27 cellular contexts compared by ENCODE assay signal in genomic region chr3:141058996-141059395, GRCh38. TPM values are rescaled to one million over a fixed set of nuclear protein-coding genes. Genes with fewer than 3 reads are reported as not detected.
"Had no signal": no experiment of that assay in that cellular context is flagged by ENCODE, and none has a peak within 500 bp of the region (broad histone marks: within the 10 kb centered on the region; RNA-seq: fewer than 3 reads in every experiment).

No MANE protein-coding gene starts in this region.

- H3K9me3 Mint-ChIP-seq: immature natural killer cell had no signal

- H3K36me3 Mint-ChIP-seq: naive thymus-derived CD8-positive, alpha-beta T cell; stimulated activated naive B cell treated with anti-CD40 and anti-IgM and Interleukin-4, amounts not matched to agents 10 μg/mL and 1 μg/mL and 100 μg/mL, for 72 hours had no signal

- H3K9me3 ChIP-seq: esophagus squamous epithelium, right lobe of liver, suprapubic skin, transverse colon had no signal

- H3K27ac ChIP-seq: dorsolateral prefrontal cortex, esophagus squamous epithelium, parathyroid adenoma, right lobe of liver, suprapubic skin, transverse colon had no signal

- H3K27ac Mint-ChIP-seq: endodermal cell; naive thymus-derived CD8-positive, alpha-beta T cell; nephron progenitor cell; progenitor cell of endocrine pancreas; stimulated activated naive B cell treated with anti-CD40 and anti-IgM and Interleukin-4, amounts not matched to agents 10 μg/mL and 1 μg/mL and 100 μg/mL, for 72 hours; stimulated activated naive CD8-positive, alpha-beta T cell treated with anti-CD3 and anti-CD28 coated beads, Interleukin-15, amount 100 ng/mL, for 72 hours had no signal

- H3K4me3 ChIP-seq: dorsolateral prefrontal cortex, esophagus squamous epithelium, right lobe of liver, suprapubic skin, transverse colon had no signal

- H3K4me1 ChIP-seq: esophagus squamous epithelium, right lobe of liver, suprapubic skin, transverse colon had no signal

- H3K4me1 Mint-ChIP-seq: endodermal cell; stimulated activated naive B cell treated with anti-CD40 and anti-IgM and Interleukin-4, amounts not matched to agents 10 μg/mL and 1 μg/mL and 100 μg/mL, for 72 hours had no signal

- H3K27me3 ChIP-seq: right lobe of liver had no signal

- H3K36me3 ChIP-seq: esophagus squamous epithelium, right lobe of liver, suprapubic skin, transverse colon had no signal

- DNase-seq: caudate nucleus; cerebellar nuclear complex; dorsolateral prefrontal cortex; effector CD4-positive, alpha-beta T cell; endodermal cell; erythroblast; esophagus squamous epithelium; foreskin melanocyte; hypothalamus; immature natural killer cell; islet precursor cell; kidney glomerular epithelial cell; left colon; mesendoderm; naive thymus-derived CD8-positive, alpha-beta T cell; nephron progenitor cell; occipital lobe; right lobe of liver; small intestine; stimulated activated CD4-positive, alpha-beta T cell treated with anti-CD3 and anti-CD28 coated beads, Interleukin-15, amount 100 ng/mL, for 24 hours; stimulated activated CD4-positive, alpha-beta T cell treated with anti-CD3 and anti-CD28 coated beads, Interleukin-2, amount 100 ng/mL, for 48 hours; stimulated activated naive B cell treated with anti-CD40 and anti-IgM and Interleukin-4, amounts not matched to agents 10 μg/mL and 1 μg/mL and 100 μg/mL, for 72 hours; stimulated activated naive CD8-positive, alpha-beta T cell treated with anti-CD3 and anti-CD28 coated beads, Interleukin-15, amount 100 ng/mL, for 72 hours; transverse colon had no signal

- H3K4me3 Mint-ChIP-seq: endodermal cell; immature natural killer cell; naive thymus-derived CD8-positive, alpha-beta T cell; nephron progenitor cell; stimulated activated naive B cell treated with anti-CD40 and anti-IgM and Interleukin-4, amounts not matched to agents 10 μg/mL and 1 μg/mL and 100 μg/mL, for 72 hours; stimulated activated naive CD8-positive, alpha-beta T cell treated with anti-CD3 and anti-CD28 coated beads, Interleukin-15, amount 100 ng/mL, for 72 hours had no signal

- H2AFZ ChIP-seq: parathyroid adenoma had no signal

RNA-seq across cellular contexts. Expression of gene SPSB4, which starts 7.8 kb away (rescaled TPM):
- total RNA-seq: esophagus squamous epithelium; naive thymus-derived CD8-positive, alpha-beta T cell had no signal
